ENCODE assay signal across 8 cellular contexts in genomic region chr20:62791301-62792181, GRCh38. TPM values are rescaled to one million over a fixed set of nuclear protein-coding genes. Genes with fewer than 3 reads are reported as not detected.
DNase-seq lines count a peak whose midpoint lies in the region; ATAC-seq and TF ChIP-seq lines count a peak whose summit lies in the region.

No MANE protein-coding gene starts in this region.

- no peak for TF ChIP-seq POLR2A in erythroblast (IDR thresholded peaks at IDR 0.05; ENCODE audit: low read length)

- peaks cover 28% of the 10 kb centered on the region for H3K4me1 ChIP-seq in Karpas-422 (ENCODE audit: low read length)
- peaks cover 12 to 20% of the 10 kb centered on the region in 2 donors for H3K4me1 ChIP-seq in naive thymus-derived CD4-positive, alpha-beta T cell (ENCODE audit: control insufficient read depth in 2 of 2, insufficient read depth in 2 of 2, low read length in 2 of 2)

- H3K9me2 ChIP-seq in Karpas-422 (replicated peaks; ENCODE audit: insufficient read depth, low read length) = no peaks in the 10 kb centered on the region

- no peaks in the 10 kb centered on the region for H3K27me3 ChIP-seq in Karpas-422 (ENCODE audit: low read length)
- H3K27me3 ChIP-seq in naive thymus-derived CD4-positive, alpha-beta T cell (ENCODE audit: control insufficient read depth in 2 of 2, insufficient read depth in 2 of 2, low read length in 2 of 2) = no peaks in the 10 kb centered on the region

- DNase-seq in DMS 273 treated with DMSO at 0.1 percent for 48 hours (lab: John Stamatoyannopoulos, UW) (peak; percentile 70), Karpas-422 (peak; percentile 93), OCI-M1 (lab: John Stamatoyannopoulos, UW) (peak; percentile 93), activated T-cell treated with anti-CD3 and anti-CD28 coated beads for 1 hour (ENCODE audit: low read depth) (peak; percentile 51), erythroblast (lab: John Stamatoyannopoulos, UW) (peak; percentile 84 to 85)
- DNase-seq in naive thymus-derived CD4-positive, alpha-beta T cell = peak in 8 of 9 donors; percentile 58 to 75 (median 66)
- DNase-seq in stimulated activated naive CD4-positive, alpha-beta T cell (lab: John Stamatoyannopoulos, UW) = peak; percentile 11 to 72 (median 59)

- no peaks in the 10 kb centered on the region for H3K9me3 ChIP-seq in Karpas-422 (ENCODE audit: low read length)
- H3K9me3 ChIP-seq in naive thymus-derived CD4-positive, alpha-beta T cell (ENCODE audit: control insufficient read depth in 2 of 3, low read length in 3 of 3) = no peaks in the 10 kb centered on the region

- no peak overlapping the region for H3K4me2 ChIP-seq in Karpas-422 (ENCODE audit: low read depth, low read length, poor library complexity, severe bottlenecking)

- H3K9ac ChIP-seq in Karpas-422 (ENCODE audit: low read length) = no peak overlapping the region; the same call in 1 of the 2 replicates

- CTCF ChIA-PET in naive thymus-derived CD4-positive, alpha-beta T cell (lab: Charles Lee) = interaction anchor here (0.6 to 1.5 kb wide), 12 partner anchors 8 to 217 kb away, joined by 3 to 8 read pairs (median 3); no protein-coding TSS in a partner anchor

- peak overlapping the region in 3 of 10 donors; percentile 43 to 82 (median 62) for H3K4me3 Mint-ChIP-seq in naive thymus-derived CD4-positive, alpha-beta T cell

- H4K20me1 ChIP-seq in Karpas-422 (ENCODE audit: insufficient read depth, low read depth, low read length) = no peaks in the 10 kb centered on the region

- H3K27ac ChIP-seq in Karpas-422 (ENCODE audit: low read length) = no peak overlapping the region
- no peak overlapping the region for H3K27ac ChIP-seq in naive thymus-derived CD4-positive, alpha-beta T cell (ENCODE audit: low read depth, low read length)

- H3K36me3 ChIP-seq in Karpas-422 (ENCODE audit: insufficient read depth, low read length) = no peaks in the 10 kb centered on the region
- no peaks in the 10 kb centered on the region for H3K36me3 ChIP-seq in naive thymus-derived CD4-positive, alpha-beta T cell (ENCODE audit: control insufficient read depth in 2 of 3, insufficient read depth in 3 of 3, low read length in 3 of 3)

- POLR2A ChIA-PET in naive thymus-derived CD4-positive, alpha-beta T cell (lab: Charles Lee) = interaction anchor here (0.8 to 2.3 kb wide), 7 partner anchors 8 to 124 kb away, joined by 3 to 11 read pairs (median 3); no protein-coding TSS in a partner anchor

- H3K4me1 Mint-ChIP-seq in naive thymus-derived CD4-positive, alpha-beta T cell = peaks cover 15 to 34% (median 28%) of the 10 kb centered on the region in 7 donors

- no peak overlapping the region for H2AFZ ChIP-seq in Karpas-422 (ENCODE audit: low read length)

- no peaks in the 10 kb centered on the region for H3K36me3 Mint-ChIP-seq in naive thymus-derived CD4-positive, alpha-beta T cell

- H3K4me3 ChIP-seq in Karpas-422 (ENCODE audit: low read length) = no peak overlapping the region
- no peak overlapping the region for H3K4me3 ChIP-seq in naive thymus-derived CD4-positive, alpha-beta T cell (ENCODE audit: low read length)

- H3K79me2 ChIP-seq in Karpas-422 (ENCODE audit: low read length) = no peaks in the 10 kb centered on the region

- H3K9me3 Mint-ChIP-seq in naive thymus-derived CD4-positive, alpha-beta T cell = peaks cover 0 to 5% (median 0%) of the 10 kb centered on the region in 11 donors

- peaks cover 0 to 3% (median 0%) of the 10 kb centered on the region in 5 donors for H3K27me3 Mint-ChIP-seq in naive thymus-derived CD4-positive, alpha-beta T cell

- no peak for ATAC-seq in naive thymus-derived CD4-positive, alpha-beta T cell
- no peak for ATAC-seq in HG03139 (IDR thresholded peaks at IDR 0.05; ENCODE audit: unreplicated experiment)

- H3K27ac Mint-ChIP-seq in naive thymus-derived CD4-positive, alpha-beta T cell = peak overlapping the region; percentile 9 to 93 (median 81)

- intact Hi-C loops in naive thymus-derived CD4-positive, alpha-beta T cell (cut with micrococcal nuclease) = loop anchor here (1.0 to 10.0 kb wide), 14 partner anchors 14 to 943 kb away; partner anchors contain the start of genes CABLES2 (in 2 of the 2), RPS21 (in 2 of the 2), ADRM1 (in 1 of the 2) and GID8 (in 1 of the 2)

RNA-seq across cellular contexts. Expression of gene MRGBP, which starts 4.7 kb away (rescaled TPM):
- total RNA-seq in Karpas-422 (2014; rRNA removed; shearing (Covaris generic); ENCODE audit: low replicate concordance) = 17.9 and 31.9 TPM in 2 replicates
- total RNA-seq in naive thymus-derived CD4-positive, alpha-beta T cell = 10 to 100 TPM in 3 of 5 experiments, 1 to 10 TPM in 2; 9.4 to 15.4 (median 12.2) TPM
- polyA plus RNA-seq in naive thymus-derived CD4-positive, alpha-beta T cell = 10 to 100 TPM in 1 of 2 donors, 1 to 10 TPM in 1; 8.1 to 12.6 TPM

RNA-seq across cellular contexts. Expression of gene OGFR, which starts 13.1 kb away (rescaled TPM):
- total RNA-seq in Karpas-422 (2014; rRNA removed; shearing (Covaris generic); ENCODE audit: low replicate concordance) = 23.8 and 99.0 TPM in 2 replicates
- 10 to 100 TPM; 52.3 to 82.7 (median 70.5) TPM for total RNA-seq in naive thymus-derived CD4-positive, alpha-beta T cell
- polyA plus RNA-seq in naive thymus-derived CD4-positive, alpha-beta T cell = 10 to 100 TPM; 34.5 to 69.6 TPM

RNA-seq across cellular contexts. Expression of gene COL9A3, which starts 25.3 kb away (rescaled TPM):
- total RNA-seq in Karpas-422 (2014; rRNA removed; shearing (Covaris generic); ENCODE audit: low replicate concordance) = 41.2 and 87.5 TPM in 2 replicates
- under 1 TPM in 2 of 5 experiments, not detected in 3; 0.32 to 0.59 TPM for total RNA-seq in naive thymus-derived CD4-positive, alpha-beta T cell
- not detected for polyA plus RNA-seq in naive thymus-derived CD4-positive, alpha-beta T cell

Comparison
In these comparisons a context has a peak if more than half of its experiments do, and no peak if none do; other contexts are left out.
1. RNA of gene COL9A3, which starts 25.3 kb away (total RNA-seq): 41.2 to 87.5 TPM in Karpas-422; 0.32 to 0.59 TPM in naive thymus-derived CD4-positive, alpha-beta T cell; every median in the first group is over 10 times any median in the second.
2. Peak in every context shown above with its lines, with median percentiles within 50 percentile points of each other: DNase-seq.